Comparison of ENCODE assay signal across 8 cellular contexts in genomic region chr12:62632521-62632920, GRCh38.
DNase-seq lines count a peak whose midpoint lies in the region; ATAC-seq and TF ChIP-seq lines count a peak whose summit lies in the region.

No MANE protein-coding gene starts in this region.

- peak overlapping the region; percentile 69 to 78 (median 73) for H3K27ac ChIP-seq in esophagus muscularis mucosa (replicated peaks in 1 of 4)
- no peak overlapping the region for H3K27ac ChIP-seq in muscle layer of duodenum (ENCODE audit: low read length)
- H3K27ac ChIP-seq in uterus = peak overlapping the region; percentile 80 to 83

- DNase-seq in stimulated activated CD4-positive, alpha-beta T cell treated with anti-CD3 and anti-CD28 coated beads, Interleukin-2, amount 100 ng/mL, for 24 hours = peak; percentile 10 to 21
- no peak for DNase-seq in stimulated activated CD4-positive, alpha-beta T cell treated with anti-CD3 and anti-CD28 coated beads, Interleukin-4, amount 100 ng/mL, for 4 hours
- DNase-seq in T-cell (peak in 3 of 34 experiments; percentile 2 to 4 (median 2)), esophagus muscularis mucosa (ENCODE audit: extremely low spot score) (peak; percentile 92), uterus (peak; percentile 41 to 61)

- ATAC-seq in HG02885 (IDR thresholded peaks at IDR 0.05; ENCODE audit: poor library complexity, unreplicated experiment) (peak; percentile 44), T-cell (replicated peaks in 1 of 4) (peak; percentile 45 to 51 (median 50)), GM18520 (IDR thresholded peaks at IDR 0.05; ENCODE audit: unreplicated experiment) (no peak)

- peaks cover 13 to 17% (median 16%) of the 10 kb centered on the region in 3 donors for H3K4me1 Mint-ChIP-seq in T-cell

- H3K9me3 ChIP-seq in esophagus muscularis mucosa (no peaks in the 10 kb centered on the region), muscle layer of duodenum (ENCODE audit: control insufficient read depth in 1 of 2, low read length in 2 of 2) (no peaks in the 10 kb centered on the region), uterus (no peaks in the 10 kb centered on the region)

- intact Hi-C loops in esophagus muscularis mucosa (cut with DNase I) = loop anchor here (2.0 to 10.0 kb wide), 2 partner anchors 30 to 102 kb away; no protein-coding TSS in a partner anchor
- intact Hi-C loops in uterus (cut with DNase I; ENCODE audit: low total_unique reads) = no loop called here

- H3K4me1 ChIP-seq in esophagus muscularis mucosa (peaks cover 9 to 20% (median 18%) of the 10 kb centered on the region in 4 donors), muscle layer of duodenum (ENCODE audit: control insufficient read depth in 1 of 2, insufficient read depth in 2 of 2, low read length in 2 of 2) (peaks cover 4 to 6% of the 10 kb centered on the region in 2 donors), uterus (peaks cover 0 to 3% of the 10 kb centered on the region in 2 donors)

- 2% methylated on average over 17 of the region's 17 CpGs for WGBS in esophagus muscularis mucosa

- peak overlapping the region; percentile 76 to 86 (median 77) for H3K4me3 Mint-ChIP-seq in T-cell

- POLR2A ChIA-PET in T-cell (lab: Charles Lee) = no interaction called here

- no peaks in the 10 kb centered on the region for H3K36me3 Mint-ChIP-seq in T-cell

- H3K4me3 ChIP-seq in esophagus muscularis mucosa (peak overlapping the region; percentile 61 to 71 (median 64)), muscle layer of duodenum (ENCODE audit: low read depth in 1 of 2, low read length in 2 of 2) (peak overlapping the region; percentile 55 to 70), uterus (peak overlapping the region; percentile 43)

- no peaks in the 10 kb centered on the region for H3K9me3 Mint-ChIP-seq in T-cell

- H3K27ac Mint-ChIP-seq in T-cell = no peak overlapping the region

- H3K27me3 ChIP-seq in esophagus muscularis mucosa (no peaks in the 10 kb centered on the region), muscle layer of duodenum (ENCODE audit: low read depth, low read length) (no peaks in the 10 kb centered on the region), uterus (no peaks in the 10 kb centered on the region)

- peaks cover 58 to 74% of the 10 kb centered on the region in 2 donors for H3K27me3 Mint-ChIP-seq in T-cell

- CTCF ChIA-PET in T-cell (lab: Charles Lee) = no interaction called here

- TF ChIP-seq POLR2A in esophagus muscularis mucosa (IDR thresholded peaks at IDR 0.05; ENCODE audit: low read depth) = no peak
- TF ChIP-seq POLR2A in uterus (IDR thresholded peaks at IDR 0.05) = no peak

- TF ChIP-seq CTCF in esophagus muscularis mucosa (IDR thresholded peaks at IDR 0.05) (no peak), uterus (IDR thresholded peaks at IDR 0.05) (no peak)

- TF ChIP-seq EP300 in esophagus muscularis mucosa (IDR thresholded peaks at IDR 0.05) = no peak

- H3K36me3 ChIP-seq in esophagus muscularis mucosa = no peaks in the 10 kb centered on the region
- no peaks in the 10 kb centered on the region for H3K36me3 ChIP-seq in muscle layer of duodenum (ENCODE audit: control insufficient read depth in 1 of 2, insufficient read depth in 2 of 2, low read length in 2 of 2)
- no peaks in the 10 kb centered on the region for H3K36me3 ChIP-seq in uterus

Comparison
In these comparisons a context has a peak if more than half of its experiments do, and no peak if none do; other contexts are left out.
1. DNase-seq: peak in stimulated activated CD4-positive, alpha-beta T cell treated with anti-CD3 and anti-CD28 coated beads, Interleukin-2, amount 100 ng/mL, for 24 hours (2 of 2), esophagus muscularis mucosa (single experiment) and uterus (2 of 2); none in stimulated activated CD4-positive, alpha-beta T cell treated with anti-CD3 and anti-CD28 coated beads, Interleukin-4, amount 100 ng/mL, for 4 hours (0 of 2).
2. Peak in every context shown above with its lines, with median percentiles within 50 percentile points of each other: H3K4me3 ChIP-seq.